Comparison of ENCODE assay signal across 1 cellular context in genomic region chr6:105364243-105364642, GRCh38.
TF ChIP-seq lines count a peak whose summit lies in the region.

No MANE protein-coding gene starts in this region.

TF ChIP-seq in SK-N-SH, 30 proteins besides CTCF, POLR2A, EP300 and RAD21 (continued from another document):
- TF ChIP-seq RXRA (IDR thresholded peaks at IDR 0.05; ENCODE audit: borderline replicate concordance, low read depth) = no peak
- no peak for TF ChIP-seq YY1 (IDR thresholded peaks at IDR 0.05; ENCODE audit: low read depth)
- no peak for TF ChIP-seq FOXM1 (IDR thresholded peaks at IDR 0.05; ENCODE audit: low read depth)
- TF ChIP-seq IRF3 (IDR thresholded peaks at IDR 0.05; ENCODE audit: low read depth, low read length) = no peak
- TF ChIP-seq TCF12 (IDR thresholded peaks at IDR 0.05) = no peak
